In the genomic region with DNA sequence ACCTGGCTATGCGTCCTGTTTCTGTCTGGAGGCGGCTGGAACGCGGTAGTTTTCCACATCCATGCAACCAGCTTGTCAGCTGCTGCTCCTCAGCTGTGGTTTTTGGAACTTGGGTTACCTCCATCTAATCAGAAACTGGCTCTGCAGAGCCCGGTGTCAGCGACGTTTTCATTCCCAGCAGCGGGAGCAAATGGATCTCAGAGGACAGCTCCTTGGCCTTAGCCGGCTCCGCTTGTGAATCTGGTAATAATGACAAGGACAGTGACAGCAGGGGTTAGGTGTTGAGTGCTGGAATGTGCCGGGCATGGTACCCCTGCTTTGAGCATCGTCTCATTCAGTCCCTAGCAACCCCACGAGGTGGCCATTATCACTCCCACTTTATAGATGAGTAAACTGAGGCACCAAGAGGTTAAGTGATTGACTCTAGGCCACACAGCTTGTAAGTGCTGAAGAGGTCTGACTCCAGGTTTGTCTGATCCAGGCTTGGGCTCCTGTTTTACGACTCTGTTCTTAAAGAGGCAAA, we compare ENCODE assay signal across 9 cellular contexts. TPM values are rescaled to one million over a fixed set of nuclear protein-coding genes. Genes with fewer than 3 reads are reported as not detected.
DNase-seq lines count a peak whose midpoint lies in the region; ATAC-seq and TF ChIP-seq lines count a peak whose summit lies in the region.
"Had no signal": no experiment of that assay in that cellular context is flagged by ENCODE, and none has a peak within 500 bp of the region (broad histone marks: within the 10 kb centered on the region; RNA-seq: fewer than 3 reads in every experiment).

No MANE protein-coding gene starts in this region.

- H3K4me3 ChIP-seq in GM12864 (ENCODE audit: low read depth, low read length) (peak overlapping the region; percentile 86), retinal pigment epithelial cell (ENCODE audit: low read length) (peak overlapping the region; percentile 54)

- TF ChIP-seq CTCF in GM12864 (IDR thresholded peaks at IDR 0.05; ENCODE audit: low read depth, low read length, missing control alignments), result no peak
- TF ChIP-seq CTCF in retinal pigment epithelial cell (conservative IDR thresholded peaks at IDR 0.05; ENCODE audit: low read depth, low read length), result no peak

- ATAC-seq in HG02763 (IDR thresholded peaks at IDR 0.05; ENCODE audit: unreplicated experiment) (no peak), GM19452 (IDR thresholded peaks at IDR 0.05; ENCODE audit: unreplicated experiment) (no peak), HG03439 (IDR thresholded peaks at IDR 0.05; ENCODE audit: unreplicated experiment) (no peak)

- no peak for DNase-seq in GM12864 (ENCODE audit: low read depth)
- peak; percentile 81 for DNase-seq in RPMI7951 (ENCODE audit: low read depth)
- DNase-seq in fibroblast of peridontal ligament (ENCODE audit: extremely low read depth), result peak; percentile 27
- no peak for DNase-seq in retinal pigment epithelial cell (ENCODE audit: low read depth)
- no peak for DNase-seq in effector CD4-positive, alpha-beta T cell
- DNase-seq: NCI-H2107 had no signal

RNA-seq across cellular contexts. Expression of gene SLCO4A1, which starts 1.3 kb away (rescaled TPM):
- total RNA-seq in RPMI7951 (2014; rRNA removed; shearing (Covaris generic)), result 60.2 and 62.4 TPM in 2 replicates

Comparison
In these comparisons a context has a peak if more than half of its experiments do, and no peak if none do; other contexts are left out.
1. DNase-seq: peak in RPMI7951 (single experiment) and fibroblast of peridontal ligament (single experiment); none in GM12864 (single experiment), retinal pigment epithelial cell (single experiment) and effector CD4-positive, alpha-beta T cell (single experiment).